Comparison of ENCODE assay signal across 8 cellular contexts in genomic region chr4:146340798-146341197, GRCh38.
DNase-seq lines count a peak whose midpoint lies in the region; ATAC-seq and TF ChIP-seq lines count a peak whose summit lies in the region.

No MANE protein-coding gene starts in this region.

- no peak overlapping the region for H2AFZ ChIP-seq in hepatocyte

- TF ChIP-seq CTCF in GM12875 (IDR thresholded peaks at IDR 0.05; ENCODE audit: borderline replicate concordance, insufficient read depth, low read depth, low read length) (0 out of 2 replicates have a peak, but pooled peaks have one; percentile 11), hepatocyte (IDR thresholded peaks at IDR 0.05; ENCODE audit: poor library complexity) (peak; percentile 60)

- peak; percentile 13 for DNase-seq in AG20443 (ENCODE audit: low spot score)
- no peak for DNase-seq in hepatocyte (ENCODE audit: low spot score)
- no peak for DNase-seq in OCI-M2 (lab: John Stamatoyannopoulos, UW; ENCODE audit: unreplicated experiment)
- no peak for DNase-seq in NCI-H2029 treated with DMSO at 0.1 percent for 48 hours (lab: John Stamatoyannopoulos, UW)

- no peaks in the 10 kb centered on the region for H3K79me2 ChIP-seq in hepatocyte

- ATAC-seq in SK-N-SH treated with all-trans-retinoic acid at 6 μM for 48 hours (peak; percentile 47; the same call in 2 of the 3 replicates), GM19023 (IDR thresholded peaks at IDR 0.05; ENCODE audit: unreplicated experiment) (no peak), HG03457 (IDR thresholded peaks at IDR 0.05; ENCODE audit: unreplicated experiment) (no peak)

- no peak overlapping the region for H3K4me2 ChIP-seq in hepatocyte

- no peaks in the 10 kb centered on the region for H3K9me2 ChIP-seq in hepatocyte (replicated peaks; ENCODE audit: insufficient read depth)

- H4K20me1 ChIP-seq in hepatocyte (ENCODE audit: insufficient read depth, poor library complexity, severe bottlenecking) = no peaks in the 10 kb centered on the region

- H3K36me3 ChIP-seq in hepatocyte (replicated peaks; ENCODE audit: insufficient read depth, low read depth) = no peaks in the 10 kb centered on the region

- no peaks in the 10 kb centered on the region for H3K27me3 ChIP-seq in hepatocyte

- H3K4me3 ChIP-seq in GM12875 (ENCODE audit: low read depth, low read length) (no peak overlapping the region), hepatocyte (no peak overlapping the region)

- no peaks in the 10 kb centered on the region for H3K9me3 ChIP-seq in hepatocyte (ENCODE audit: low read depth)

- peaks cover 9% of the 10 kb centered on the region for H3K4me1 ChIP-seq in hepatocyte (ENCODE audit: insufficient read depth)

- H3K27ac ChIP-seq in hepatocyte = no peak overlapping the region

TF ChIP-seq in SK-N-SH treated with all-trans-retinoic acid at 6 μM for 48 hours, 23 proteins besides CTCF, POLR2A, EP300 and RAD21:
- no peak for TF ChIP-seq ZC3H10 (CRISPR knock-in tag; IDR thresholded peaks at IDR 0.05)
- TF ChIP-seq RARB (CRISPR knock-in tag; IDR thresholded peaks at IDR 0.05) = no peak
- no peak for TF ChIP-seq ARNTL (CRISPR knock-in tag; IDR thresholded peaks at IDR 0.05; ENCODE audit: borderline replicate concordance, low read depth)
- TF ChIP-seq ZFP3 (CRISPR knock-in tag; IDR thresholded peaks at IDR 0.05) = no peak
- TF ChIP-seq TOX (CRISPR knock-in tag; IDR thresholded peaks at IDR 0.05; ENCODE audit: borderline replicate concordance) = no peak
- TF ChIP-seq ZNF70 (CRISPR knock-in tag; IDR thresholded peaks at IDR 0.05) = no peak
- no peak for TF ChIP-seq CSRNP3 (CRISPR knock-in tag; IDR thresholded peaks at IDR 0.05)
- TF ChIP-seq SNAI2 (CRISPR knock-in tag; IDR thresholded peaks at IDR 0.05) = no peak
- TF ChIP-seq BACH2 (CRISPR knock-in tag; IDR thresholded peaks at IDR 0.05; ENCODE audit: borderline replicate concordance) = no peak
- TF ChIP-seq ZNF8 (CRISPR knock-in tag; IDR thresholded peaks at IDR 0.05) = no peak
